In the genomic region with DNA sequence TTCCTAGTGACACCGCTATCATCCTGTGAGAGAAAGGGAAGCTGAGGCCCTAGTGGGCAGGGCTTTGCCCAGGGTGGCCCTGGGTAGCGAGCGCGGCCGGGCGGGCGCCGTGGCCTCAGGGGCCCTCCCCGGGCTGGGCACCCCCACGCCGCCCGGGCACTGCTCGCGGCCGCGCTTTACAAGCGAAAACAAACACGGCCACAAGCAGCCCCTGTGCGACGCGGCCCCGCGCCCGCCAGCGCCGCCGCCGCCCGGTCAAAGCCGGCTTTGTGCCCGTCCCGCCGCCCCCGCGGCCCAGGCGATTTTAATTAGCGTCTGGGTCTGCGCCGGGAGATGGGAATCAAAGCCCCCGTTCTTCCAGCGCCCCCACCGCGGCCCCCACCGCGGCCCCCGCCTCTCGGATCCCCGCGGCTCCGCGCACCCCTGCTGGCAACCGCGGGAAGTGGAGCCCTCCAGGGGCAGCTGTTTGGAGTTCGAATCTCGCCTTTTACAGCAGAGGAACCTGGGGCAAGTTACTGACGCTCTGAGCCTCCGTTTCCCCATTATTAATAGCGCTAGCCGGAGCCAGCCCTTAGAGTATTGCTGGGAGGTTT, we compare ENCODE assay signal across 10 cellular contexts. TPM values are rescaled to one million over a fixed set of nuclear protein-coding genes. Genes with fewer than 3 reads are reported as not detected.
DNase-seq lines count a peak whose midpoint lies in the region; ATAC-seq, FAIRE-seq and TF ChIP-seq lines count a peak whose summit lies in the region.
"Had no signal": no experiment of that assay in that cellular context is flagged by ENCODE, and none has a peak within 500 bp of the region (broad histone marks: within the 10 kb centered on the region; RNA-seq: fewer than 3 reads in every experiment).

No MANE protein-coding gene starts in this region.

- no peaks in the 10 kb centered on the region for H3K9me1 ChIP-seq in endothelial cell of umbilical vein (replicated peaks; ENCODE audit: control insufficient read depth, extremely low read depth, insufficient read depth, low read length)

- BruUV-seq in endothelial cell of umbilical vein (replicated peaks; lab: Mats Ljungman, UMichigan) = no TSS peak

- TF ChIP-seq POLR2A in endothelial cell of umbilical vein (IDR thresholded peaks at IDR 0.05; ENCODE audit: low read depth, low read length) = no peak
- TF ChIP-seq POLR2A in thyroid gland (IDR thresholded peaks at IDR 0.05) = no peak

- intact Hi-C loops in endothelial cell of umbilical vein (cut with micrococcal nuclease) = no loop called here
- intact Hi-C loops in thyroid gland (cut with DNase I) = no loop called here

- peak overlapping the region; percentile 13 for H3K9ac ChIP-seq in endothelial cell of umbilical vein (replicated peaks; ENCODE audit: extremely low read depth, insufficient read depth, low read length)
- H3K9ac ChIP-seq: BLaER1 had no signal

- FAIRE-seq in endothelial cell of umbilical vein (lab: Jason Lieb, UNC) = peak; percentile 60

- no peaks in the 10 kb centered on the region for H3K79me2 ChIP-seq in endothelial cell of umbilical vein (ENCODE audit: control insufficient read depth, insufficient read depth, low read length)

- H3K27me3 ChIP-seq in endothelial cell of umbilical vein (ENCODE audit: control insufficient read depth in 2 of 2, insufficient read depth in 2 of 2, low read length in 2 of 2) (no peaks in the 10 kb centered on the region), lung (ENCODE audit: control insufficient read depth, insufficient read depth) (no peaks in the 10 kb centered on the region), thyroid gland (no peaks in the 10 kb centered on the region), WERI-Rb-1 (ENCODE audit: insufficient read depth, low read depth, severe bottlenecking) (no peaks in the 10 kb centered on the region)

- H3K4me3 ChIP-seq in endothelial cell of umbilical vein (replicated peaks in 1 of 3; ENCODE audit: insufficient read depth in 1 of 3, low read depth in 1 of 3, low read length in 3 of 3) (peak overlapping the region; percentile 27 to 31 (median 29)), lung (no peak overlapping the region), thyroid gland (replicated peaks in 1 of 3) (peak overlapping the region; percentile 10 to 32 (median 18)), WERI-Rb-1 (ENCODE audit: low read depth, low read length) (no peak overlapping the region)
- H3K4me3 ChIP-seq: BLaER1 had no signal

- no peak overlapping the region for H3K27ac ChIP-seq in endothelial cell of umbilical vein (ENCODE audit: insufficient read depth, low read depth, low read length)
- no peak overlapping the region for H3K27ac ChIP-seq in lung (ENCODE audit: low read depth in 1 of 2, low read length in 1 of 2)
- H3K27ac ChIP-seq in thyroid gland = no peak overlapping the region
- no peak overlapping the region for H3K27ac ChIP-seq in WERI-Rb-1
- H3K27ac ChIP-seq: BLaER1 had no signal

- peak; percentile 22 for ATAC-seq in lung (ENCODE audit: insufficient read depth, low FRiP score)
- no peak for ATAC-seq in GM18868 (IDR thresholded peaks at IDR 0.05; ENCODE audit: unreplicated experiment)

- 3 to 4% methylated on average over 51 to 59 of the region's 59 CpGs for WGBS in lung, 2 donors
- WGBS in thyroid gland, 2 donors = 8 to 12% methylated on average over 12 to 35 of the region's 59 CpGs

- DNase-seq in NCI-H2227 (lab: John Stamatoyannopoulos, UW; ENCODE audit: unreplicated experiment) = peak; percentile 31
- DNase-seq in NCI-H2227 treated with DMSO at 0.1 percent for 48 hours (lab: John Stamatoyannopoulos, UW) = no peak
- DNase-seq in endothelial cell of umbilical vein (ENCODE audit: low read depth, low spot score) = peak; percentile 41
- DNase-seq in lung (ENCODE audit: low spot score) = no peak
- DNase-seq in thyroid gland = peak; percentile 32 to 47
- DNase-seq in dedifferentiated amniotic fluid mesenchymal stem cell (ENCODE audit: extremely low spot score) = no peak
- no peak for DNase-seq in WERI-Rb-1
- DNase-seq: NCI-H446 had no signal

- TF ChIP-seq CTCF in endothelial cell of umbilical vein (IDR thresholded peaks at IDR 0.05; ENCODE audit: extremely low read depth in 1 of 2, insufficient read depth in 1 of 2, low read depth in 1 of 2, low read length in 2 of 2) (peak; percentile 38 to 70), lung (IDR thresholded peaks at IDR 0.05; ENCODE audit: control extremely low read depth, extremely low read depth) (no peak), thyroid gland (IDR thresholded peaks at IDR 0.05) (peak in 3 of 6 experiments; percentile 21 to 57 (median 24)), WERI-Rb-1 (IDR thresholded peaks at IDR 0.05; ENCODE audit: low read depth, low read length) (no peak)

- POLR2A ChIA-PET in endothelial cell of umbilical vein (lab: Charles Lee) = no interaction called here

- H3K36me3 ChIP-seq in endothelial cell of umbilical vein (ENCODE audit: control insufficient read depth in 2 of 2, extremely low read depth in 1 of 2, insufficient read depth in 2 of 2, low read length in 2 of 2) = no peaks in the 10 kb centered on the region
- H3K36me3 ChIP-seq in lung (ENCODE audit: control insufficient read depth in 2 of 2, insufficient read depth in 2 of 2, low read length in 2 of 2) = no peaks in the 10 kb centered on the region
- no peaks in the 10 kb centered on the region for H3K36me3 ChIP-seq in thyroid gland
- H3K36me3 ChIP-seq in WERI-Rb-1 = no peaks in the 10 kb centered on the region
- H3K36me3 ChIP-seq: BLaER1 had no signal

- H3K9me3 ChIP-seq in endothelial cell of umbilical vein (replicated peaks; ENCODE audit: control insufficient read depth, insufficient read depth, low read length) (no peaks in the 10 kb centered on the region), lung (ENCODE audit: control insufficient read depth in 2 of 2, insufficient read depth in 1 of 2, low read length in 1 of 2) (no peaks in the 10 kb centered on the region), thyroid gland (no peaks in the 10 kb centered on the region), WERI-Rb-1 (ENCODE audit: severe bottlenecking) (no peaks in the 10 kb centered on the region)
- H3K9me3 ChIP-seq: BLaER1 had no signal

- peak overlapping the region; percentile 48 for H2AFZ ChIP-seq in endothelial cell of umbilical vein (ENCODE audit: low read depth, low read length)

- H3K4me2 ChIP-seq in endothelial cell of umbilical vein (ENCODE audit: insufficient read depth, low read length) = peak overlapping the region; percentile 18
- H3K4me2 ChIP-seq: BLaER1 had no signal

- dilution Hi-C loops in endothelial cell of umbilical vein (cut with MboI; ENCODE audit: extremely low pct_ligation_motif_present, low sequenced_read_pairs) = no loop called here

- H4K20me1 ChIP-seq in endothelial cell of umbilical vein (replicated peaks; ENCODE audit: control insufficient read depth, extremely low read depth, insufficient read depth, low read length) = no peaks in the 10 kb centered on the region
- H4K20me1 ChIP-seq: BLaER1 had no signal

- H3K4me1 ChIP-seq in endothelial cell of umbilical vein (ENCODE audit: control insufficient read depth, extremely low read depth, insufficient read depth, low read length) (peaks cover 4% of the 10 kb centered on the region), lung (ENCODE audit: control insufficient read depth in 2 of 2, insufficient read depth in 2 of 2, low read length in 2 of 2) (peaks cover 0 to 5% of the 10 kb centered on the region in 2 donors), thyroid gland (peaks cover 19 to 36% of the 10 kb centered on the region in 2 donors)
- H3K4me1 ChIP-seq: BLaER1 had no signal

- CTCF ChIA-PET in endothelial cell of umbilical vein (lab: Charles Lee) = interaction anchor here (1.1 to 9.0 kb wide), 8 partner anchors 9 to 72 kb away, joined by 3 to 84 read pairs (median 5); no protein-coding TSS in a partner anchor

TF ChIP-seq in endothelial cell of umbilical vein, 7 proteins besides CTCF, POLR2A, EP300 and RAD21:
- TF ChIP-seq FOS (IDR thresholded peaks at IDR 0.05; ENCODE audit: borderline replicate concordance, insufficient read depth, low read length) (no peak), GATA2 (IDR thresholded peaks at IDR 0.05; ENCODE audit: insufficient read depth, insufficient read length, low read depth, low read length) (no peak)
- TF ChIP-seq, protein P1, sequence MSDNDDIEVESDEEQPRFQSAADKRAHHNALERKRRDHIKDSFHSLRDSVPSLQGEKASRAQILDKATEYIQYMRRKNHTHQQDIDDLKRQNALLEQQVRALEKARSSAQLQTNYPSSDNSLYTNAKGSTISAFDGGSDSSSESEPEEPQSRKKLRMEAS (IDR thresholded peaks at IDR 0.05; ENCODE audit: insufficient read depth, insufficient read length) = no peak

RNA-seq across cellular contexts. Expression of gene CHRDL2, which starts 47.9 kb away (rescaled TPM):
- not detected in 2 replicates for total RNA-seq in endothelial cell of umbilical vein
- not detected in 2 replicates for polyA plus RNA-seq in endothelial cell of umbilical vein
- not detected in 2 replicates for polyA plus RNA-seq in endothelial cell of umbilical vein (2011; cell fraction: cytosol; rRNA removed)
- not detected in 2 replicates for polyA plus RNA-seq in endothelial cell of umbilical vein (2011; cell fraction: nucleus; rRNA removed)
- polyA plus RNA-seq in endothelial cell of umbilical vein (2012) = not detected in 2 replicates
- polyA minus RNA-seq in endothelial cell of umbilical vein = not detected in 2 replicates
- not detected for polyA minus RNA-seq in endothelial cell of umbilical vein (2011; cell fraction: cytosol; rRNA and poly(A)+ RNA removed)
- not detected in 2 replicates for polyA minus RNA-seq in endothelial cell of umbilical vein (2011; cell fraction: nucleus; rRNA and poly(A)+ RNA removed)
- total RNA-seq in lung = 1 to 10 TPM; 1.7 to 5.9 TPM
- polyA plus RNA-seq in lung = 1 to 10 TPM; 4.4 to 5.3 TPM
- total RNA-seq in thyroid gland = not detected

Comparison
In these comparisons a context has a peak if more than half of its experiments do, and no peak if none do; other contexts are left out.
1. DNase-seq: peak in NCI-H2227 (single experiment), endothelial cell of umbilical vein (single experiment) and thyroid gland (2 of 2); none in NCI-H2227 treated with DMSO at 0.1 percent for 48 hours (single experiment), lung (single experiment), dedifferentiated amniotic fluid mesenchymal stem cell (single experiment) and WERI-Rb-1 (single experiment).
2. H3K4me3 ChIP-seq: peak in endothelial cell of umbilical vein (3 of 3) and thyroid gland (3 of 3); none in lung (single experiment) and WERI-Rb-1 (single experiment).
3. CTCF ChIP-seq: peak in endothelial cell of umbilical vein (2 of 2); none in lung (single experiment) and WERI-Rb-1 (single experiment).